1 cellular context compared by ENCODE assay signal in genomic region chrX:39874202-39874816, GRCh38.
TF ChIP-seq lines count a peak whose summit lies in the region.

No MANE protein-coding gene starts in this region.

TF ChIP-seq in GM12878, 131 proteins besides CTCF, POLR2A, EP300 and RAD21 (continued from another document and continues in another):
- TF ChIP-seq SMAD5 (IDR thresholded peaks at IDR 0.05; ENCODE audit: low read depth) (no peak), CHD1 (IDR thresholded peaks at IDR 0.05; ENCODE audit: low read depth, low read length) (no peak), TAF1 (IDR thresholded peaks at IDR 0.05; ENCODE audit: borderline replicate concordance, low read depth, low read length) (no peak), USF2 (IDR thresholded peaks at IDR 0.05; ENCODE audit: borderline replicate concordance, low read depth, low read length) (no peak), CBFB (IDR thresholded peaks at IDR 0.05; ENCODE audit: low read depth) (no peak), SREBF2 (IDR thresholded peaks at IDR 0.05; ENCODE audit: low read length) (no peak), FOS (IDR thresholded peaks at IDR 0.05; ENCODE audit: borderline replicate concordance, extremely low read depth, insufficient read length) (no peak), SKIL (IDR thresholded peaks at IDR 0.05; ENCODE audit: low read depth, poor library complexity, severe bottlenecking) (peak; percentile 84), ZNF687 (IDR thresholded peaks at IDR 0.05) (peak; percentile 98), MLLT1 (IDR thresholded peaks at IDR 0.05) (no peak), PAX5 (IDR thresholded peaks at IDR 0.05; ENCODE audit: borderline replicate concordance, low read depth, low read length) (peak; percentile 95; the same call in 1 of the 2 replicates), EGR1 (IDR thresholded peaks at IDR 0.05; ENCODE audit: borderline replicate concordance in 1 of 2, low read depth in 2 of 2, low read length in 2 of 2) (no peak), ZBTB40 (IDR thresholded peaks at IDR 0.05; ENCODE audit: borderline replicate concordance) (no peak), RFX5 (IDR thresholded peaks at IDR 0.05; ENCODE audit: low read depth, low read length) (no peak), BHLHE40 (IDR thresholded peaks at IDR 0.05; ENCODE audit: borderline replicate concordance in 1 of 2, low read depth in 2 of 2, low read length in 1 of 2) (peak; percentile 62 to 69; a peak in 3 of 4 replicates), POU2F2 (IDR thresholded peaks at IDR 0.05; ENCODE audit: borderline replicate concordance, low read depth, low read length) (peak; percentile 87; the same call in 2 of the 3 replicates), FOXM1 (IDR thresholded peaks at IDR 0.05; ENCODE audit: low read depth, low read length) (peak; percentile 99), EZH2 (IDR thresholded peaks at IDR 0.05; ENCODE audit: borderline replicate concordance, control insufficient read depth, low read depth, low read length) (no peak), MTA3 (IDR thresholded peaks at IDR 0.05; ENCODE audit: borderline replicate concordance, low read length) (peak; percentile 59; the same call in 1 of the 2 replicates), CREB1 (IDR thresholded peaks at IDR 0.05; ENCODE audit: low read depth) (no peak; the same call in 1 of the 2 replicates), POLR2AphosphoS5 (IDR thresholded peaks at IDR 0.05; ENCODE audit: low read length) (no peak), BCL11A (IDR thresholded peaks at IDR 0.05; ENCODE audit: low read depth, low read length) (peak; percentile 99), IKZF2 (IDR thresholded peaks at IDR 0.05) (peak; percentile 83 to 92), SPI1 (IDR thresholded peaks at IDR 0.05; ENCODE audit: borderline replicate concordance, insufficient read depth, low read depth, low read length) (peak; percentile 41; the same call in 1 of the 2 replicates), NKRF (conservative IDR thresholded peaks at IDR 0.05) (no peak), CEBPZ (IDR thresholded peaks at IDR 0.05; ENCODE audit: low read depth, low read length) (no peak), RELA (IDR thresholded peaks at IDR 0.05; ENCODE audit: borderline replicate concordance, partially characterized antibody) (peak; percentile 93), ZNF207 (IDR thresholded peaks at IDR 0.05; ENCODE audit: borderline replicate concordance) (no peak), IRF4 (IDR thresholded peaks at IDR 0.05; ENCODE audit: low read depth, low read length) (peak; percentile 99), MEF2A (IDR thresholded peaks at IDR 0.05; ENCODE audit: insufficient read depth, low read depth, low read length) (peak; percentile 85), SIN3A (IDR thresholded peaks at IDR 0.05; ENCODE audit: low read depth, low read length) (no peak), MXI1 (IDR thresholded peaks at IDR 0.05; ENCODE audit: low read depth, low read length) (no peak), ZNF592 (IDR thresholded peaks at IDR 0.05) (peak; percentile 97), STAT3 (IDR thresholded peaks at IDR 0.05; ENCODE audit: low read depth, low read length) (no peak)
